Comparison of ENCODE assay signal across 11 cellular contexts in the genomic region with DNA sequence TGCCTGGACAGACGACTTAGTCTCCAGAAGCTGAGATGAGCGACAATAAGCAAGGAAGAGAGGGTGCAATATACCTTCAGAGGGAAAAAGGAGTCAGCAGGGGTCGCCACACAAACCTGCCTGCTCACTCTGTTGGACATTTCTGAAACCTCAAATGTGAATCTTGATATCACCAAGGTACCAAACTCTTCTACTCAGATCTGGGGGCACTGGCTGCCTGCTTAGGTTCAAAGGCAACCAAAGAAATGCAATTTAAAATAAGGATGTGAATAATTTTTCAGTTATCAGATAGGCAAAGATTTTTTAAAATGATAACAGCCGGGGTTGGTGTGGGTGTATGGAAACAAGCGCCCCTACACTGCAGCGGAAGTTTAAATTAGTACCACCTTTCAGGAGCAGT.
A peak's percentile ranks its signal among the peaks of the same experiment; 100 is the strongest.
DNase-seq lines count a peak whose midpoint lies in the region; ATAC-seq and TF ChIP-seq lines count a peak whose summit lies in the region.
"Had no signal": no experiment of that assay in that cellular context is flagged by ENCODE, and none has a peak within 500 bp of the region (broad histone marks: within the 10 kb centered on the region; RNA-seq: fewer than 3 reads in every experiment).

No MANE protein-coding gene starts in this region.

- H4K20me1 ChIP-seq in neural progenitor cell (ENCODE audit: low read depth) = no peaks in the 10 kb centered on the region

- in situ Hi-C loops in KBM-7 (cut with MboI; ENCODE audit: low pct_unique_long_range_greater_than_20kb, low sequenced_read_pairs) = no loop called here

- no peaks in the 10 kb centered on the region for H3K27me3 ChIP-seq in neural progenitor cell
- H3K27me3 ChIP-seq in colonic mucosa = no peaks in the 10 kb centered on the region
- no peaks in the 10 kb centered on the region for H3K27me3 ChIP-seq in adrenal gland

- H3F3A ChIP-seq in neural progenitor cell (ENCODE audit: low read depth) = no peaks in the 10 kb centered on the region

- H3K4me1 Mint-ChIP-seq in activated CD4-positive, alpha-beta memory T cell treated with anti-CD3 and anti-CD28 coated beads, Interleukin-2, amount 10 ng/mL, durations not matched to agents 7 days and 5 days = peaks cover 60% of the 10 kb centered on the region
- H3K4me1 Mint-ChIP-seq in neural progenitor cell = no peaks in the 10 kb centered on the region

- H3K27me3 Mint-ChIP-seq in activated CD4-positive, alpha-beta memory T cell treated with anti-CD3 and anti-CD28 coated beads, Interleukin-2, amount 10 ng/mL, durations not matched to agents 7 days and 5 days = no peaks in the 10 kb centered on the region
- peaks cover 2% of the 10 kb centered on the region for H3K27me3 Mint-ChIP-seq in neural progenitor cell (ENCODE audit: insufficient read depth, low read depth)

- TF ChIP-seq POLR2A in adrenal gland (IDR thresholded peaks at IDR 0.05) = no peak

- no peak for ATAC-seq in HG03095 (IDR thresholded peaks at IDR 0.05; ENCODE audit: unreplicated experiment)
- ATAC-seq: mucosa of descending colon, sciatic nerve had no signal

- intact Hi-C loops in colonic mucosa (cut with DNase I) (no loop called here), adrenal gland (cut with DNase I) (no loop called here)

- H3K79me2 ChIP-seq in neural progenitor cell (ENCODE audit: low read depth) = no peaks in the 10 kb centered on the region

- no peak overlapping the region for H3K4me3 Mint-ChIP-seq in activated CD4-positive, alpha-beta memory T cell treated with anti-CD3 and anti-CD28 coated beads, Interleukin-2, amount 10 ng/mL, durations not matched to agents 7 days and 5 days
- H3K4me3 Mint-ChIP-seq in neural progenitor cell = no peak overlapping the region

- peak; percentile 18 for DNase-seq in NK-92 treated with Interleukin-12 subunit alpha and Interleukin-12 subunit beta, amount 100 ng/mL, for 24 hours (lab: John Stamatoyannopoulos, UW)
- no peak for DNase-seq in NK-92 (lab: John Stamatoyannopoulos, UW; ENCODE audit: unreplicated experiment)
- peak; percentile 60 for DNase-seq in KBM-7
- DNase-seq in activated CD4-positive, alpha-beta memory T cell treated with anti-CD3 and anti-CD28 coated beads, Interleukin-2, amount 10 ng/mL, durations not matched to agents 7 days and 5 days = peak; percentile 34
- DNase-seq in neural progenitor cell (ENCODE audit: low spot score) = no peak
- no peak for DNase-seq in colonic mucosa
- no peak for DNase-seq in adrenal gland
- DNase-seq: mucosa of descending colon, NCI-H446 treated with DMSO at 0.1 percent for 48 hours had no signal

- no peaks in the 10 kb centered on the region for H3K9me3 Mint-ChIP-seq in activated CD4-positive, alpha-beta memory T cell treated with anti-CD3 and anti-CD28 coated beads, Interleukin-2, amount 10 ng/mL, durations not matched to agents 7 days and 5 days
- H3K9me3 Mint-ChIP-seq in neural progenitor cell = no peaks in the 10 kb centered on the region

- H3K9ac ChIP-seq in neural progenitor cell (no peak overlapping the region), colonic mucosa (ENCODE audit: low read depth in 2 of 2, low read length in 2 of 2) (no peak overlapping the region)

- peaks cover 3% of the 10 kb centered on the region for H3K36me3 Mint-ChIP-seq in activated CD4-positive, alpha-beta memory T cell treated with anti-CD3 and anti-CD28 coated beads, Interleukin-2, amount 10 ng/mL, durations not matched to agents 7 days and 5 days (ENCODE audit: low read depth)
- no peaks in the 10 kb centered on the region for H3K36me3 Mint-ChIP-seq in neural progenitor cell

- CTCF ChIA-PET in activated CD4-positive, alpha-beta memory T cell treated with anti-CD3 and anti-CD28 coated beads, Interleukin-2, amount 10 ng/mL, durations not matched to agents 7 days and 5 days (lab: Charles Lee) = interaction anchor here (1.2 to 1.5 kb wide), 2 partner anchors 57 to 137 kb away, joined by 3 to 10 read pairs; no protein-coding TSS in a partner anchor

- no peak overlapping the region for H3K4me3 ChIP-seq in neural progenitor cell
- H3K4me3 ChIP-seq in colonic mucosa = no peak overlapping the region
- H3K4me3 ChIP-seq in adrenal gland = no peak overlapping the region
- H3K4me3 ChIP-seq: mucosa of descending colon had no signal

- no peaks in the 10 kb centered on the region for H3K4me1 ChIP-seq in neural progenitor cell
- no peaks in the 10 kb centered on the region for H3K4me1 ChIP-seq in colonic mucosa
- peaks cover 0 to 22% of the 10 kb centered on the region in 2 donors for H3K4me1 ChIP-seq in adrenal gland (replicated peaks in 1 of 2)

- H3K27ac Mint-ChIP-seq in activated CD4-positive, alpha-beta memory T cell treated with anti-CD3 and anti-CD28 coated beads, Interleukin-2, amount 10 ng/mL, durations not matched to agents 7 days and 5 days = peak overlapping the region; percentile 65
- H3K27ac Mint-ChIP-seq in neural progenitor cell = no peak overlapping the region

- WGBS in adrenal gland, 4 donors = 84 to 87% (median 86%) methylated on average over 6 of the region's 6 CpGs

- H3K36me3 ChIP-seq in neural progenitor cell (no peaks in the 10 kb centered on the region), colonic mucosa (no peaks in the 10 kb centered on the region), adrenal gland (replicated peaks in 1 of 2) (no peaks in the 10 kb centered on the region)

- POLR2A ChIA-PET in activated CD4-positive, alpha-beta memory T cell treated with anti-CD3 and anti-CD28 coated beads, Interleukin-2, amount 10 ng/mL, durations not matched to agents 7 days and 5 days (lab: Charles Lee) = interaction anchor here (1.2 kb wide), 1 partner anchor 13 kb away, joined by 3 read pairs; no protein-coding TSS in a partner anchor

- H3K4me2 ChIP-seq in neural progenitor cell = no peak overlapping the region

- no peak overlapping the region for H2AFZ ChIP-seq in neural progenitor cell (replicated peaks)

- TF ChIP-seq CTCF in neural progenitor cell (IDR thresholded peaks at IDR 0.05) (peak; percentile 36), colonic mucosa (IDR thresholded peaks at IDR 0.05) (no peak), adrenal gland (IDR thresholded peaks at IDR 0.05) (no peak)

- H3K27ac ChIP-seq in neural progenitor cell (no peak overlapping the region), colonic mucosa (no peak overlapping the region), adrenal gland (no peak overlapping the region)

- H3K9me3 ChIP-seq in neural progenitor cell (ENCODE audit: low read depth) (no peaks in the 10 kb centered on the region), colonic mucosa (no peaks in the 10 kb centered on the region), adrenal gland (replicated peaks in 1 of 3) (no peaks in the 10 kb centered on the region)
- H3K9me3 ChIP-seq: mucosa of descending colon had no signal

Comparison
In these comparisons a context has a peak if more than half of its experiments do, and no peak if none do; other contexts are left out.
1. DNase-seq: peak in NK-92 treated with Interleukin-12 subunit alpha and Interleukin-12 subunit beta, amount 100 ng/mL, for 24 hours (single experiment), KBM-7 (single experiment) and activated CD4-positive, alpha-beta memory T cell treated with anti-CD3 and anti-CD28 coated beads, Interleukin-2, amount 10 ng/mL, durations not matched to agents 7 days and 5 days (single experiment); none in NK-92 (single experiment), neural progenitor cell (single experiment), colonic mucosa (single experiment) and adrenal gland (0 of 7).